8 cellular contexts compared by ENCODE assay signal in the genomic region with DNA sequence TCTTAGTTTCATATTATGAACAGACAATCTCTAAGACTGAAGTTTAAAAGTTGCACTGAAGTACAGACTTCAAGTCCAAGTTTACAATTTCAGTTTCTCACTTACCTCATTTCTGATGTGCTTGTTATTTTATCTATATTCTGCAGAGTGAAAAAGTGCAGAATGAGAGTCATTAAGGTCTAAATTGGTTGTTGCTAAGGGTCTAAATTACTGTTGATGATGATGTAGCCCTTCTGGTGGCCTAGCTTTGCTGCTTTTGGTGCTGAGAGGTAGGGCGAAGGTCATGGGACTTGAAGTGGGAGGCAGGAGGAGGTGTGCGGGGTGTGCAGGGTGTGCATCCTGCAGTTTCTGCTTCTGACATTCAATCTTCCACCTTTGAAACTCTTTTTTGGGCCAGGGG. TPM values are rescaled to one million over a fixed set of nuclear protein-coding genes. Genes with fewer than 3 reads are reported as not detected.
"Had no signal": no experiment of that assay in that cellular context is flagged by ENCODE, and none has a peak within 500 bp of the region (broad histone marks: within the 10 kb centered on the region; RNA-seq: fewer than 3 reads in every experiment).

No MANE protein-coding gene starts in this region.

- H3K4me1 Mint-ChIP-seq: IgD-negative memory B cell had no signal

- FAIRE-seq: HTR-8/SVneo had no signal

- H3K9me3 ChIP-seq: HAP-1 had no signal

- ATAC-seq: HCT116 had no signal

- H3K27ac ChIP-seq: GM23248 had no signal

- H3K4me3 ChIP-seq: GM23248, HAP-1 had no signal

- H3K36me3 Mint-ChIP-seq: IgD-negative memory B cell had no signal

- H2AFZ ChIP-seq: GM23248 had no signal

- H3K27ac Mint-ChIP-seq: IgD-negative memory B cell had no signal

- H3K9ac ChIP-seq: GM23248 had no signal

- H3K4me1 ChIP-seq: HAP-1 had no signal

- H3K4me3 Mint-ChIP-seq: IgD-negative memory B cell had no signal

- H3K36me3 ChIP-seq: HAP-1 had no signal

- DNase-seq: GM23248, GOT3, H7, KBM-7 had no signal

RNA-seq across cellular contexts. Expression of a gene that starts 38.8 kb away (rescaled TPM):
- polyA plus RNA-seq: IgD-negative memory B cell had no signal
